Comparison of ENCODE assay signal across 22 cellular contexts in the genomic region with DNA sequence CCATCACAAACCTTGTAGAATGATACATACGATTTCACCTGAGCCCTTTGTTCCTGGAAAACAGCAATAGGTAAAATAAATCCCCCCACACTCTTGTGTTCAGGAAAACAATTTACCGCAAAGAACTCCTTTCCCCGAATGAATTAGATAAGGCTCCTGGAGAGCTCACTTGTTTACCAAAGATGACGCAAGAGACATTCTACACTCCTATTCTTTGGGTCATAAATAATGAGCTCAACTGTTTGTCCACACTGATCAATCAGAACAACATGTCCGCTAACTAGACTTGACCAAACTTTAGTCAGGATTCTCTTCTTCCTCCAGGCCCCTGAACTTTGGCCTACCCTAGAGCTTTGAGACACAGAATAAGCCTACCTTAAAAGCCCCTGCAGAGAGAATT.
A peak's percentile ranks its signal among the peaks of the same experiment; 100 is the strongest.
DNase-seq lines count a peak whose midpoint lies in the region; ATAC-seq, FAIRE-seq and TF ChIP-seq lines count a peak whose summit lies in the region.
"Had no signal": no experiment of that assay in that cellular context is flagged by ENCODE, and none has a peak within 500 bp of the region (broad histone marks: within the 10 kb centered on the region; RNA-seq: fewer than 3 reads in every experiment).

No MANE protein-coding gene starts in this region.

- no peaks in the 10 kb centered on the region for H3K79me2 ChIP-seq in hepatocyte

- TF ChIP-seq CTCF in hepatocyte (IDR thresholded peaks at IDR 0.05; ENCODE audit: poor library complexity): no peak

- H3K36me3 ChIP-seq in hepatocyte (replicated peaks; ENCODE audit: insufficient read depth, low read depth) (no peaks in the 10 kb centered on the region), small intestine (ENCODE audit: control insufficient read depth in 2 of 2, insufficient read depth in 2 of 2, low read length in 2 of 2) (no peaks in the 10 kb centered on the region)
- H3K36me3 ChIP-seq: BLaER1 had no signal

- no peak overlapping the region for H3K4me3 ChIP-seq in hepatocyte
- H3K4me3 ChIP-seq in small intestine (ENCODE audit: low read depth in 1 of 2, low read length in 2 of 2): no peak overlapping the region
- H3K4me3 ChIP-seq: BLaER1, GM23338, K562 had no signal

- 55% methylated on average over 5 of the region's 5 CpGs for WGBS in hepatocyte (ENCODE audit: low lambda C conversion rate, missing lambda C conversion rate)
- 26 to 56% (median 44%) methylated on average over 5 of the region's 5 CpGs for WGBS in small intestine, 3 donors

- DNase-seq in DMS53 (lab: John Stamatoyannopoulos, UW) (peak; percentile 5), DMS53 treated with DMSO at 0.1 percent for 48 hours (lab: John Stamatoyannopoulos, UW; ENCODE audit: unreplicated experiment) (no peak), NCI-H69 (lab: John Stamatoyannopoulos, UW) (peak; percentile 19), hepatocyte (ENCODE audit: low spot score) (peak; percentile 19), small intestine (peak; percentile 26), HUDEP-2 (lab: John Stamatoyannopoulos, UW; ENCODE audit: unreplicated experiment in 76 of 76) (no peak)
- DNase-seq: 8988T; CD8-positive, alpha-beta T cell; COR-L47; DMS79 treated with DMSO at 0.1 percent for 48 hours; GF-D8; H7; HFFc6; IMR-90 had no signal

- no peak overlapping the region for H3K4me2 ChIP-seq in hepatocyte
- H3K4me2 ChIP-seq: BLaER1, GM23338 had no signal

- ATAC-seq in GM18505 (IDR thresholded peaks at IDR 0.05; ENCODE audit: unreplicated experiment): no peak
- ATAC-seq in GM19452 (IDR thresholded peaks at IDR 0.05; ENCODE audit: unreplicated experiment): no peak
- ATAC-seq: CD8-positive, alpha-beta T cell; GM23338; HCT116; K562 had no signal

- H3K27ac ChIP-seq in hepatocyte (no peak overlapping the region), small intestine (ENCODE audit: low read depth in 1 of 2, low read length in 1 of 2) (no peak overlapping the region)
- H3K27ac ChIP-seq: BLaER1 had no signal

- H3K4me1 ChIP-seq in hepatocyte (ENCODE audit: insufficient read depth) (no peaks in the 10 kb centered on the region), small intestine (ENCODE audit: control insufficient read depth in 2 of 2, insufficient read depth in 1 of 2, low read depth in 1 of 2, low read length in 1 of 2) (no peaks in the 10 kb centered on the region)
- H3K4me1 ChIP-seq: BLaER1 had no signal

- no peaks in the 10 kb centered on the region for H3K9me2 ChIP-seq in hepatocyte (replicated peaks; ENCODE audit: insufficient read depth)

- no peaks in the 10 kb centered on the region for H3K27me3 ChIP-seq in hepatocyte
- H3K27me3 ChIP-seq in small intestine (ENCODE audit: control insufficient read depth in 2 of 2, insufficient read depth in 2 of 2, low read length in 2 of 2): no peaks in the 10 kb centered on the region
- H3K27me3 ChIP-seq: BLaER1 had no signal

- H2AFZ ChIP-seq in hepatocyte: no peak overlapping the region

- no peaks in the 10 kb centered on the region for H4K20me1 ChIP-seq in hepatocyte (ENCODE audit: insufficient read depth, poor library complexity, severe bottlenecking)
- H4K20me1 ChIP-seq: BLaER1 had no signal

- no peaks in the 10 kb centered on the region for H3K9me3 ChIP-seq in hepatocyte (ENCODE audit: low read depth)
- no peaks in the 10 kb centered on the region for H3K9me3 ChIP-seq in small intestine (ENCODE audit: control insufficient read depth, low read depth)
- H3K9me3 ChIP-seq: BLaER1 had no signal

- no peak for TF ChIP-seq POLR2A in GM18505 (IDR thresholded peaks at IDR 0.05; ENCODE audit: borderline replicate concordance, extremely low read depth, insufficient read depth, insufficient read length)

- no peak for FAIRE-seq in small intestine (lab: Jason Lieb, UNC)
- FAIRE-seq: D721Med, HTR-8/SVneo, K562 had no signal

Comparison
In these comparisons a context has a peak if more than half of its experiments do, and no peak if none do; other contexts are left out.
1. DNase-seq: peak in DMS53 (single experiment), NCI-H69 (single experiment), hepatocyte (single experiment) and small intestine (single experiment); none in DMS53 treated with DMSO at 0.1 percent for 48 hours (single experiment) and HUDEP-2 (0 of 76).